8 cellular contexts compared by ENCODE assay signal in genomic region chr19:51687791-51688664, GRCh38. TPM values are rescaled to one million over a fixed set of nuclear protein-coding genes. Genes with fewer than 3 reads are reported as not detected.
DNase-seq lines count a peak whose midpoint lies in the region; ATAC-seq and TF ChIP-seq lines count a peak whose summit lies in the region.

No MANE protein-coding gene starts in this region.

- peaks cover 18% of the 10 kb centered on the region for H4K20me1 ChIP-seq in SK-N-SH (ENCODE audit: insufficient read depth)

- no peaks in the 10 kb centered on the region for H3K9me2 ChIP-seq in SK-N-SH

- TF ChIP-seq CTCF in SK-N-SH (IDR thresholded peaks at IDR 0.05) = no peak
- TF ChIP-seq CTCF in endodermal cell (conservative IDR thresholded peaks at IDR 0.05) = no peak
- no peak for TF ChIP-seq CTCF in tibial artery (IDR thresholded peaks at IDR 0.05)

- H3F3A ChIP-seq in SK-N-SH (replicated peaks; ENCODE audit: insufficient read depth) = peaks cover 14% of the 10 kb centered on the region

- peak overlapping the region; percentile 37 for H2AFZ ChIP-seq in SK-N-SH (ENCODE audit: low read depth)

- peak overlapping the region; percentile 86 for H3K4me2 ChIP-seq in SK-N-SH

- POLR2A ChIA-PET in SK-N-SH (lab: Yijun Ruan, JAX) = interaction anchor here (1.8 kb wide), 1 partner anchor 15 kb away, joined by 8 read pairs; no protein-coding TSS in a partner anchor

- H3K4me1 ChIP-seq in SK-N-SH (ENCODE audit: control insufficient read depth in 1 of 2, insufficient read depth in 2 of 2, low read depth in 1 of 2, low read length in 1 of 2) (peaks cover 5 to 18% of the 10 kb centered on the region in 2 experiments; a peak in 3 of 4 replicates), endodermal cell (ENCODE audit: control insufficient read depth, insufficient read depth, low read length) (peaks cover 5% of the 10 kb centered on the region), tibial artery (peaks cover 0 to 39% (median 32%) of the 10 kb centered on the region in 4 donors)

- peaks cover 4 to 7% of the 10 kb centered on the region in 2 experiments for H3K36me3 ChIP-seq in SK-N-SH (replicated peaks in 1 of 2; ENCODE audit: control insufficient read depth in 1 of 2, insufficient read depth in 2 of 2, low read length in 1 of 2)
- peaks cover 4% of the 10 kb centered on the region for H3K36me3 ChIP-seq in endodermal cell (ENCODE audit: control insufficient read depth, insufficient read depth, low read length)
- peaks cover 0 to 4% (median 0%) of the 10 kb centered on the region in 3 donors for H3K36me3 ChIP-seq in tibial artery

- TF ChIP-seq RAD21 in SK-N-SH (IDR thresholded peaks at IDR 0.05; ENCODE audit: low read length) = no peak

- H3K9ac ChIP-seq in SK-N-SH = peak overlapping the region; percentile 70
- peak overlapping the region; percentile 52 for H3K9ac ChIP-seq in endodermal cell (ENCODE audit: extremely low read depth, low read length, poor library complexity, severe bottlenecking)

- no peak for TF ChIP-seq EP300 in SK-N-SH (IDR thresholded peaks at IDR 0.05; ENCODE audit: borderline replicate concordance in 1 of 2, low read depth in 1 of 2, low read length in 1 of 2)

- H3K27ac ChIP-seq in SK-N-SH (ENCODE audit: low read depth in 2 of 2, low read length in 1 of 2) (peak overlapping the region; percentile 83 to 96), endodermal cell (ENCODE audit: low read depth, low read length) (peak overlapping the region; percentile 78), tibial artery (peak overlapping the region; percentile 94 to 100)

- peaks cover 17% of the 10 kb centered on the region for H3K9me3 Mint-ChIP-seq in T-helper 2 cell treated with Interferon-gamma antibody and Interleukin-4, amounts not matched to agents 5 μg/mL and 100 μg/mL, for 36 hours
- peaks cover 23% of the 10 kb centered on the region for H3K9me3 Mint-ChIP-seq in endodermal cell
- peaks cover 4% of the 10 kb centered on the region for H3K9me3 Mint-ChIP-seq in memory B cell

- intact Hi-C loops in tibial artery (cut with DNase I; ENCODE audit: low total_unique reads) = loop anchor here (10.0 kb wide), 1 partner anchor 323 kb away; the partner anchor contains the start of genes CLDND2 and ETFB

- ATAC-seq in memory B cell (ENCODE audit: low read depth) (no peak), HG02884 (IDR thresholded peaks at IDR 0.05; ENCODE audit: unreplicated experiment) (no peak)

- H3K27me3 ChIP-seq in SK-N-SH (ENCODE audit: insufficient read depth) (no peaks in the 10 kb centered on the region), endodermal cell (ENCODE audit: control insufficient read depth, insufficient read depth, low read length, poor library complexity, severe bottlenecking) (no peaks in the 10 kb centered on the region), tibial artery (no peaks in the 10 kb centered on the region)

- CTCF ChIA-PET in SK-N-SH (lab: Yijun Ruan, JAX) = interaction anchor here (0.6 to 2.1 kb wide), 8 partner anchors 8 to 885 kb away, joined by 3 to 7 read pairs (median 3); no protein-coding TSS in a partner anchor

- H3K4me1 Mint-ChIP-seq in T-helper 2 cell treated with Interferon-gamma antibody and Interleukin-4, amounts not matched to agents 5 μg/mL and 100 μg/mL, for 36 hours (ENCODE audit: low read depth) = peaks cover 9% of the 10 kb centered on the region
- H3K4me1 Mint-ChIP-seq in endodermal cell (peaks cover 19% of the 10 kb centered on the region), memory B cell (peaks cover 13% of the 10 kb centered on the region)

- 3% methylated on average over 22 of the region's 22 CpGs for WGBS in SK-N-SH (ENCODE audit: low lambda C conversion rate)
- WGBS in endodermal cell (ENCODE audit: insufficient coverage in 1 of 2, insufficient read length in 1 of 2), 2 experiments = 6 to 8% methylated on average over 13 to 22 of the region's 22 CpGs

- peak overlapping the region; percentile 82 for H3K4me3 Mint-ChIP-seq in T-helper 2 cell treated with Interferon-gamma antibody and Interleukin-4, amounts not matched to agents 5 μg/mL and 100 μg/mL, for 36 hours
- H3K4me3 Mint-ChIP-seq in endodermal cell = peak overlapping the region; percentile 83
- peak overlapping the region; percentile 74 for H3K4me3 Mint-ChIP-seq in memory B cell

- no peaks in the 10 kb centered on the region for H3K9me3 ChIP-seq in SK-N-SH
- H3K9me3 ChIP-seq in endodermal cell (ENCODE audit: control insufficient read depth, low read length) = peaks cover 31% of the 10 kb centered on the region
- no peaks in the 10 kb centered on the region for H3K9me3 ChIP-seq in tibial artery

- no peak overlapping the region for H3K27ac Mint-ChIP-seq in T-helper 2 cell treated with Interferon-gamma antibody and Interleukin-4, amounts not matched to agents 5 μg/mL and 100 μg/mL, for 36 hours
- H3K27ac Mint-ChIP-seq in endodermal cell (peak overlapping the region; percentile 69), memory B cell (peak overlapping the region; percentile 3)

- peak overlapping the region; percentile 71 to 77 for H3K4me3 ChIP-seq in SK-N-SH (ENCODE audit: low read depth in 2 of 2, low read length in 1 of 2)
- peak overlapping the region; percentile 90 for H3K4me3 ChIP-seq in endodermal cell (ENCODE audit: low read length)
- peak overlapping the region; percentile 71 to 97 for H3K4me3 ChIP-seq in tibial artery

- H3K27me3 Mint-ChIP-seq in T-helper 2 cell treated with Interferon-gamma antibody and Interleukin-4, amounts not matched to agents 5 μg/mL and 100 μg/mL, for 36 hours (ENCODE audit: low read depth) = peaks cover 26% of the 10 kb centered on the region
- H3K27me3 Mint-ChIP-seq in endodermal cell (ENCODE audit: insufficient read depth) (peaks cover 2% of the 10 kb centered on the region), memory B cell (peaks cover 32% of the 10 kb centered on the region)

- peaks cover 2% of the 10 kb centered on the region for H3K36me3 Mint-ChIP-seq in T-helper 2 cell treated with Interferon-gamma antibody and Interleukin-4, amounts not matched to agents 5 μg/mL and 100 μg/mL, for 36 hours (ENCODE audit: low read depth)
- H3K36me3 Mint-ChIP-seq in endodermal cell (ENCODE audit: low read depth) (peaks cover 2% of the 10 kb centered on the region), memory B cell (peaks cover 6% of the 10 kb centered on the region)

- H3K79me2 ChIP-seq in SK-N-SH (ENCODE audit: insufficient read depth) = peaks cover 71% of the 10 kb centered on the region

- no peak for DNase-seq in T-helper 2 cell treated with Interferon-gamma antibody and Interleukin-4, amounts not matched to agents 5 μg/mL and 100 μg/mL, for 36 hours (ENCODE audit: low spot score)
- DNase-seq in T-helper 2 cell (no peak), SK-N-SH (peak; percentile 57), endodermal cell (peak; percentile 89), memory B cell (ENCODE audit: low spot score in 2 of 2) (no peak), tibial artery (peak; percentile 68 to 90), NCI-H446 treated with DMSO at 0.1 percent for 48 hours (lab: John Stamatoyannopoulos, UW) (no peak)

TF ChIP-seq in SK-N-SH, 30 proteins besides CTCF, POLR2A, EP300 and RAD21 (continues in another document):
- TF ChIP-seq CHD2 (IDR thresholded peaks at IDR 0.05; ENCODE audit: low read length, partially characterized antibody) (peak; percentile 60), YY1 (IDR thresholded peaks at IDR 0.05; ENCODE audit: low read depth) (0 out of 2 replicates have a peak, but pooled peaks have one; percentile 12), REST (IDR thresholded peaks at IDR 0.05; ENCODE audit: low read depth, low read length) (no peak)

RNA-seq across cellular contexts. Expression of gene SPACA6, which starts 5.1 kb away (rescaled TPM):
- 12.6 and 15.8 TPM in 2 replicates for polyA plus RNA-seq in SK-N-SH (2012; rRNA removed)
- polyA plus RNA-seq in SK-N-SH (2012; cell fraction: cytosol; rRNA removed) = 4.5 and 7.2 TPM in 2 replicates
- 97.2 and 166 TPM in 2 replicates for polyA plus RNA-seq in SK-N-SH (2012; cell fraction: nucleus; rRNA removed)
- 10 to 100 TPM; 18.4 to 26.8 TPM for total RNA-seq in endodermal cell
- 33.8 TPM for polyA plus RNA-seq in endodermal cell (2013, experiment 1 of 2)
- polyA plus RNA-seq in endodermal cell (2013, experiment 2 of 2) = 32.2 TPM

RNA-seq across cellular contexts. Expression of gene HAS1, which starts 35.8 kb away (rescaled TPM):
- polyA plus RNA-seq in SK-N-SH (2012; rRNA removed) = not detected in 2 replicates
- polyA plus RNA-seq in SK-N-SH (2012; cell fraction: cytosol; rRNA removed) = not detected in 2 replicates
- 0.04 and 0.06 TPM in 2 replicates for polyA plus RNA-seq in SK-N-SH (2012; cell fraction: nucleus; rRNA removed)
- total RNA-seq in endodermal cell = under 1 TPM in 1 of 2 donors, not detected in 1; 0.22 TPM
- 0.78 TPM for polyA plus RNA-seq in endodermal cell (2013, experiment 1 of 2)
- polyA plus RNA-seq in endodermal cell (2013, experiment 2 of 2) = 1.0 TPM

RNA-seq across cellular contexts. Expression of gene SIGLEC14, which starts 41.4 kb away (rescaled TPM):
- polyA plus RNA-seq in SK-N-SH (2012; rRNA removed) = 0.03 TPM in 1 of 2 replicates, not detected in the other
- polyA plus RNA-seq in SK-N-SH (2012; cell fraction: cytosol; rRNA removed) = 0.04 and 0.05 TPM in 2 replicates
- polyA plus RNA-seq in SK-N-SH (2012; cell fraction: nucleus; rRNA removed) = 0.04 TPM in 1 of 2 replicates, not detected in the other
- not detected for total RNA-seq in endodermal cell
- not detected for polyA plus RNA-seq in endodermal cell (2013, experiment 1 of 2)
- 0.12 TPM for polyA plus RNA-seq in endodermal cell (2013, experiment 2 of 2)

RNA-seq across cellular contexts. Expression of gene SIGLEC5, which starts 57.8 kb away (rescaled TPM):
- polyA plus RNA-seq in SK-N-SH (2012; rRNA removed) = not detected in 2 replicates
- polyA plus RNA-seq in SK-N-SH (2012; cell fraction: cytosol; rRNA removed) = not detected in 2 replicates
- 0.04 TPM in 1 of 2 replicates, not detected in the other for polyA plus RNA-seq in SK-N-SH (2012; cell fraction: nucleus; rRNA removed)
- not detected for total RNA-seq in endodermal cell
- polyA plus RNA-seq in endodermal cell (2013, experiment 1 of 2) = 0.14 TPM
- not detected for polyA plus RNA-seq in endodermal cell (2013, experiment 2 of 2)

Comparison
In these comparisons a context has a peak if more than half of its experiments do, and no peak if none do; other contexts are left out.
1. DNase-seq: peak in SK-N-SH (single experiment), endodermal cell (single experiment) and tibial artery (2 of 2); none in T-helper 2 cell treated with Interferon-gamma antibody and Interleukin-4, amounts not matched to agents 5 μg/mL and 100 μg/mL, for 36 hours (single experiment), T-helper 2 cell (0 of 5), memory B cell (0 of 2) and NCI-H446 treated with DMSO at 0.1 percent for 48 hours (single experiment).
2. Peak in every context shown above with its lines, with median percentiles within 50 percentile points of each other: H3K4me3 Mint-ChIP-seq, H3K27ac ChIP-seq and H3K4me3 ChIP-seq.